In the genomic region with DNA sequence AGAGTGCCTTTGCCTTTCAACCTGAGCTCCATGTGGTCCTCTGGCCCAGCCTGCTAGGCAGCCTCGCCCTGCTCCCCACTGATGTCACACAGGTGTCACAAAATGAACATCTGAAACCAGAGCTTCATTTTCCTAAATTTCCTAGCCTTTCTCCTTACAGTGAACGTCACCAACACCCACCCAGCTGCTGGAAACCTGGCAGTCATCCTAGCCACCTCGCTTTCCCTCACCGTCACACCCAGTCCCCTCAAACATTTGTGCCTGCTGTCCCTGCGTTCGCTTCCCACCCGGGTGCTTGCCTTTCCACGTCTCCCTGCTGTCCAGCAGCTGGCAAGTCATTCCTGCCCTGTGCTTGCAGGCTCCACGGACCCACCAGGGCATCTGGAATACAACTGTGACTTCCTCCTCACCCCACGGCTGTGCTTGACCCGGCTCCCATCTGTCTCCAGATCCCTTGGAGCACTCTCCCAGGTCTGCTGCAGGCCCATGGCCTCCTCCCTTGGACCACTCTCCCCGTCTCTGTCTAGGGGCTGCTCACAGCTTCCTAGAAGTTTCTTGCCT, we compare ENCODE assay signal across 13 cellular contexts.
"Had no signal": no experiment of that assay in that cellular context is flagged by ENCODE, and none has a peak within 500 bp of the region (broad histone marks: within the 10 kb centered on the region; RNA-seq: fewer than 3 reads in every experiment).

No MANE protein-coding gene starts in this region.

- ATAC-seq: gastroesophageal sphincter; pancreas; stimulated activated naive CD8-positive, alpha-beta T cell treated with anti-CD3 and anti-CD28 coated beads, Interleukin-15, amount 100 ng/mL, for 72 hours had no signal

- H3K9me3 Mint-ChIP-seq: neural crest cell; stimulated activated naive CD8-positive, alpha-beta T cell treated with anti-CD3 and anti-CD28 coated beads, Interleukin-15, amount 100 ng/mL, for 72 hours; T-helper 2 cell treated with Interferon-gamma antibody and Interleukin-4, amounts not matched to agents 5 μg/mL and 100 μg/mL, for 36 hours had no signal

- H3K36me3 ChIP-seq: pancreas had no signal

- H3K27ac ChIP-seq: brain microvascular endothelial cell, pancreas, testis had no signal

- H3K4me3 ChIP-seq: gastroesophageal sphincter, pancreas, testis had no signal

- H3K27me3 ChIP-seq: brain microvascular endothelial cell, gastroesophageal sphincter, pancreas, testis had no signal

- H3K9me3 ChIP-seq: gastroesophageal sphincter, pancreas, testis had no signal

- H3K4me1 ChIP-seq: testis had no signal

- H3K4me3 Mint-ChIP-seq: neural crest cell; stimulated activated naive CD8-positive, alpha-beta T cell treated with anti-CD3 and anti-CD28 coated beads, Interleukin-15, amount 100 ng/mL, for 72 hours; T-helper 2 cell treated with Interferon-gamma antibody and Interleukin-4, amounts not matched to agents 5 μg/mL and 100 μg/mL, for 36 hours had no signal

- H3K27me3 Mint-ChIP-seq: stimulated activated naive CD8-positive, alpha-beta T cell treated with anti-CD3 and anti-CD28 coated beads, Interleukin-15, amount 100 ng/mL, for 72 hours had no signal

- DNase-seq: activated CD4-positive, alpha-beta T cell treated with anti-CD3 and anti-CD28 coated beads for 4 hours; activated naive CD4-positive, alpha-beta T cell treated with anti-CD3 and anti-CD28 coated beads, Interleukin-2, amount 50 U/mL, for 16 hours; activated T-cell treated with anti-CD3 and anti-CD28 coated beads for 4 hours; amniotic stem cell; brain microvascular endothelial cell; dermis blood vessel endothelial cell; pancreas; stimulated activated CD4-positive, alpha-beta T cell treated with anti-CD3 and anti-CD28 coated beads, Interleukin-2, amount 100 ng/mL, for 48 hours; stimulated activated naive CD8-positive, alpha-beta T cell treated with anti-CD3 and anti-CD28 coated beads, Interleukin-15, amount 100 ng/mL, for 72 hours; testis had no signal
